8 cellular contexts compared by ENCODE assay signal in the genomic region with DNA sequence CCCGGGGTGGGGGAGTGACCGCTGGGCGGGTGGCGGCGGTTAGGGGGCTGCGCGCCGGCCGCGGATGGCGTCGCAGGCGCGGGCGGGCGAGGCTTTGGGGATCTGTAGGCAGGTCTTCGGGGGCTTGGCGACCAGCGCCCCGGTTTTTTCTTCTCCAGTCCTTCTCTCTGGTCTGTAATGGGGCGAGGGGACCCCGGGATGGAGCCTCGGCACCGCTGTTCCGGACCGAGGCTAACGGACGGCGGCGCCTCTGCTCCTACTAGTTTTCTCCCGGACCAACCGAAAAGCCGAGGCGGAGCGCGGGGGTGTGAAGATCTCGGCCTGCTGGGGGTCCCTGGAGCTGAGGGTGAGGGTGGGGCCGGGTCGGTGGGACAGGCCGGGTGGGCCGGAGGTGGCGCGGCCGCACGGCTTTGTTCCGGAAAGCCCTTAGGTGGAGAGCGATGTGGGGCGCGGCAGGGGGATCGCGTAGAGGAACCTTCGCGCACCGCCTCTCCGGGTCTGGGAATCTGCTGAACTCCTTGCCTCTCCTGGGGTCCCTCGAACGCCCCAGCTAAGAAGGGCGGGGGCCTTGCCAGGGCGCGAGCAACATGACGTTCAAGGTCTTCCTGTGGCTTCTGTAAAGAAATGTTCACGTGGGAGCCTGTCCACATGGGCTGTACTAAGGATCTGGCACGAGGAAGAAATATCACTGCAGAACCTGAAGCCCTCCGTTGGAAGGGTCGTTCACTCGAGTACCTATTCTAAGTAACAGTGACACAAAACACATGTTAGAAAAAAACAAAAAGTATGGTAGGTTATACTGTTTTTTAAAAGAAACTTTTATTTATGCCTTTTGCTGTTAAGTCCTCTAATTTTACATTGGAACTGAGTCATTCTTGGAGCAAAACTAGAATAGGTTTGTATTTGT. TPM values are rescaled to one million over a fixed set of nuclear protein-coding genes. Genes with fewer than 3 reads are reported as not detected.
DNase-seq lines count a peak whose midpoint lies in the region; ATAC-seq, FAIRE-seq and TF ChIP-seq lines count a peak whose summit lies in the region.

No MANE protein-coding gene starts in this region.

- POLR2A ChIA-PET in endothelial cell of umbilical vein (lab: Charles Lee), result interaction anchor here (1.0 kb wide), 1 partner anchor 8 kb away, joined by 3 read pairs; no protein-coding TSS in a partner anchor

- dilution Hi-C loops in endothelial cell of umbilical vein (cut with MboI; ENCODE audit: extremely low pct_ligation_motif_present, low sequenced_read_pairs), result no loop called here

- TF ChIP-seq POLR2A in endothelial cell of umbilical vein (IDR thresholded peaks at IDR 0.05; ENCODE audit: low read depth, low read length), result no peak

- H3K4me3 ChIP-seq in AG10803 (ENCODE audit: low read length) (peak overlapping the region; percentile 79), endothelial cell of umbilical vein (replicated peaks in 1 of 3; ENCODE audit: insufficient read depth in 1 of 3, low read depth in 1 of 3, low read length in 3 of 3) (peak overlapping the region; percentile 50 to 74 (median 71)), mucosa of descending colon (peak overlapping the region; percentile 99)

- BruUV-seq in endothelial cell of umbilical vein (replicated peaks; lab: Mats Ljungman, UMichigan), result TSS peak; percentile 58

- intact Hi-C loops in endothelial cell of umbilical vein (cut with micrococcal nuclease), result loop anchor here (2.0 to 10.0 kb wide), 3 partner anchors 296 to 947 kb away; a partner anchor contains a TSS
- intact Hi-C loops in mucosa of descending colon (cut with DNase I, micrococcal nuclease), result loop anchor here in 1 of 2 donors (2.0 to 5.0 kb wide), 2 partner anchors 81 to 335 kb away; no protein-coding TSS in a partner anchor

- H3K4me2 ChIP-seq in endothelial cell of umbilical vein (ENCODE audit: insufficient read depth, low read length), result peak overlapping the region; percentile 97

- H3K36me3 ChIP-seq in endothelial cell of umbilical vein (ENCODE audit: control insufficient read depth in 2 of 2, extremely low read depth in 1 of 2, insufficient read depth in 2 of 2, low read length in 2 of 2), result no peaks in the 10 kb centered on the region
- H3K36me3 ChIP-seq in mucosa of descending colon (ENCODE audit: low read depth), result no peaks in the 10 kb centered on the region

- no peaks in the 10 kb centered on the region for H3K9me1 ChIP-seq in endothelial cell of umbilical vein (replicated peaks; ENCODE audit: control insufficient read depth, extremely low read depth, insufficient read depth, low read length)

- DNase-seq in AG10803 (ENCODE audit: low read depth), result peak; percentile 83
- DNase-seq in NOMO-1 treated with dmso at 0.1 percent for 144 hours (lab: John Stamatoyannopoulos, UW; ENCODE audit: unreplicated experiment), result peak; percentile 39
- peak; percentile 32 for DNase-seq in activated CD8-positive, alpha-beta memory T cell treated with anti-CD3 and anti-CD28 coated beads, Interleukin-2, amount 50 U/mL, for 24 hours (ENCODE audit: extremely low read depth)
- peak; percentile 82 for DNase-seq in endothelial cell of umbilical vein (ENCODE audit: low read depth, low spot score)
- DNase-seq in mucosa of descending colon, result peak; percentile 76 to 85 (median 84)
- DNase-seq in stimulated activated CD8-positive, alpha-beta memory T cell treated with anti-CD3 and anti-CD28 coated beads, Interleukin-2, amount 100 ng/mL, for 48 hours (ENCODE audit: low read depth in 2 of 2), result peak; percentile 35 to 42

- H3K9me3 ChIP-seq in endothelial cell of umbilical vein (replicated peaks; ENCODE audit: control insufficient read depth, insufficient read depth, low read length) (no peaks in the 10 kb centered on the region), mucosa of descending colon (no peaks in the 10 kb centered on the region)

- H3K27me3 ChIP-seq in endothelial cell of umbilical vein (ENCODE audit: control insufficient read depth in 2 of 2, insufficient read depth in 2 of 2, low read length in 2 of 2), result no peaks in the 10 kb centered on the region

- peaks cover 41% of the 10 kb centered on the region for H3K79me2 ChIP-seq in endothelial cell of umbilical vein (ENCODE audit: control insufficient read depth, insufficient read depth, low read length)

- peak overlapping the region; percentile 84 for H3K27ac ChIP-seq in endothelial cell of umbilical vein (ENCODE audit: insufficient read depth, low read depth, low read length)

- CTCF ChIA-PET in endothelial cell of umbilical vein (lab: Charles Lee), result interaction anchor here (1.6 kb wide), 1 partner anchor 82 kb away, joined by 5 read pairs; no protein-coding TSS in a partner anchor

- peak overlapping the region; percentile 6 for H2AFZ ChIP-seq in endothelial cell of umbilical vein (ENCODE audit: low read depth, low read length)

- H3K4me1 ChIP-seq in endothelial cell of umbilical vein (ENCODE audit: control insufficient read depth, extremely low read depth, insufficient read depth, low read length) (peaks cover 26% of the 10 kb centered on the region), mucosa of descending colon (ENCODE audit: low read depth) (peaks cover 34% of the 10 kb centered on the region)

- peak; percentile 22 for ATAC-seq in GM19025 (IDR thresholded peaks at IDR 0.05; ENCODE audit: low read depth, unreplicated experiment)
- ATAC-seq in HG03342 (IDR thresholded peaks at IDR 0.05; ENCODE audit: unreplicated experiment), result peak; percentile 31
- ATAC-seq in mucosa of descending colon, result peak; percentile 44

- H4K20me1 ChIP-seq in endothelial cell of umbilical vein (replicated peaks; ENCODE audit: control insufficient read depth, extremely low read depth, insufficient read depth, low read length), result peaks cover 4% of the 10 kb centered on the region

- H3K9ac ChIP-seq in endothelial cell of umbilical vein (replicated peaks; ENCODE audit: extremely low read depth, insufficient read depth, low read length), result peak overlapping the region; percentile 99

- TF ChIP-seq CTCF in AG10803 (conservative IDR thresholded peaks at IDR 0.05; ENCODE audit: low read length), result no peak
- no peak for TF ChIP-seq CTCF in endothelial cell of umbilical vein (IDR thresholded peaks at IDR 0.05; ENCODE audit: extremely low read depth in 1 of 2, insufficient read depth in 1 of 2, low read depth in 1 of 2, low read length in 2 of 2)
- no peak for TF ChIP-seq CTCF in mucosa of descending colon (IDR thresholded peaks at IDR 0.05)

- peak; percentile 48 for FAIRE-seq in endothelial cell of umbilical vein (lab: Jason Lieb, UNC)

TF ChIP-seq in endothelial cell of umbilical vein, 7 proteins besides CTCF, POLR2A, EP300 and RAD21:
- TF ChIP-seq GATA2 (IDR thresholded peaks at IDR 0.05; ENCODE audit: insufficient read depth, insufficient read length, low read depth, low read length), result no peak
- TF ChIP-seq MYC (IDR thresholded peaks at IDR 0.05; ENCODE audit: low read depth, low read length), result no peak
- TF ChIP-seq JUN (IDR thresholded peaks at IDR 0.05; ENCODE audit: borderline replicate concordance, insufficient read depth, insufficient read length, low read depth), result no peak
- TF ChIP-seq FOS (IDR thresholded peaks at IDR 0.05; ENCODE audit: borderline replicate concordance, insufficient read depth, low read length), result no peak
- TF ChIP-seq, protein P1, sequence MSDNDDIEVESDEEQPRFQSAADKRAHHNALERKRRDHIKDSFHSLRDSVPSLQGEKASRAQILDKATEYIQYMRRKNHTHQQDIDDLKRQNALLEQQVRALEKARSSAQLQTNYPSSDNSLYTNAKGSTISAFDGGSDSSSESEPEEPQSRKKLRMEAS (IDR thresholded peaks at IDR 0.05; ENCODE audit: insufficient read depth, insufficient read length), result peak; percentile 85
- peak; percentile 40 for TF ChIP-seq POLR2AphosphoS5 (IDR thresholded peaks at IDR 0.05; ENCODE audit: insufficient read depth, low read depth, low read length)
- no peak for TF ChIP-seq EZH2 (IDR thresholded peaks at IDR 0.05; ENCODE audit: borderline replicate concordance, low read depth, low read length, severe bottlenecking)

RNA-seq across cellular contexts. Expression of a gene that starts 0.9 kb away (rescaled TPM):
- total RNA-seq in endothelial cell of umbilical vein (39.9 and 47.4 TPM in 2 replicates), mucosa of descending colon (10 to 100 TPM; 15.3 to 22.6 (median 18.6) TPM)
- 8.9 and 11.4 TPM in 2 replicates for polyA plus RNA-seq in endothelial cell of umbilical vein
- polyA plus RNA-seq in endothelial cell of umbilical vein (2011; cell fraction: cytosol; rRNA removed), result 7.1 and 8.5 TPM in 2 replicates
- polyA plus RNA-seq in endothelial cell of umbilical vein (2011; cell fraction: nucleus; rRNA removed), result 15.4 and 18.9 TPM in 2 replicates
- polyA plus RNA-seq in endothelial cell of umbilical vein (2012), result 28.4 and 29.3 TPM in 2 replicates
- polyA minus RNA-seq in endothelial cell of umbilical vein, result 47.7 and 52.3 TPM in 2 replicates
- polyA minus RNA-seq in endothelial cell of umbilical vein (2011; cell fraction: cytosol; rRNA and poly(A)+ RNA removed), result 70.2 TPM
- 28.7 and 42.1 TPM in 2 replicates for polyA minus RNA-seq in endothelial cell of umbilical vein (2011; cell fraction: nucleus; rRNA and poly(A)+ RNA removed)

Comparison
In these comparisons a context has a peak if more than half of its experiments do, and no peak if none do; other contexts are left out.
1. Peak in every context shown above with its lines: DNase-seq, ATAC-seq, H3K4me3 ChIP-seq and H3K27ac ChIP-seq.
2. DNase-seq: peak in every context shown above with its lines; median percentile 84 in mucosa of descending colon; 83 in AG10803; 82 in endothelial cell of umbilical vein; 39 in NOMO-1 treated with dmso at 0.1 percent for 144 hours; 38 in stimulated activated CD8-positive, alpha-beta memory T cell treated with anti-CD3 and anti-CD28 coated beads, Interleukin-2, amount 100 ng/mL, for 48 hours; 32 in activated CD8-positive, alpha-beta memory T cell treated with anti-CD3 and anti-CD28 coated beads, Interleukin-2, amount 50 U/mL, for 24 hours.